13 cellular contexts compared by ENCODE assay signal in the genomic region with DNA sequence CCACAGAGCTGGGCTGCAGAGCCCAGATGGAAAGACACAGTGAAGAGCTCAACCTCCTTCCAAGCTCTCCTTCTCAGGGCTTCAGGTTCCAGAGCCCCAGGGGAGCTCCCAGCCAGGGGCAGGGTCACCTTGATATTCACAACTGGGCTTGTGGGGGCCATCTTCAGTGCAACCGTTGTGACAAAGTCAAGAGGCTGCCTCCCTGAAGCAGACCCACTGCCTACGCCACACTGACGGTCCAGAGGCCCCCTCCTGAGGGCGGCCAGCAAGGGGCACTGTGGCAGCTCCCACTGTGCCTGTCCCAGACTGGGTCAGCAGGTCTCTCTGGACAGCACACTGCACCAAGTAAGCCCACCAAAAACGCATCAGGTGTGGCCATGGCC.
"Had no signal": no experiment of that assay in that cellular context is flagged by ENCODE, and none has a peak within 500 bp of the region (broad histone marks: within the 10 kb centered on the region; RNA-seq: fewer than 3 reads in every experiment).

No MANE protein-coding gene starts in this region.

- H3K9me3 ChIP-seq: tibial artery, vagina had no signal

- H3K27me3 ChIP-seq: brain microvascular endothelial cell, tibial artery, vagina had no signal

- DNase-seq: activated CD4-positive, alpha-beta memory T cell treated with anti-CD3 and anti-CD28 coated beads, Interleukin-2, amount 10 ng/mL, durations not matched to agents 7 days and 5 days; activated CD4-positive, alpha-beta T cell treated with anti-CD3 and anti-CD28 coated beads for 4 hours; activated naive CD8-positive, alpha-beta T cell treated with anti-CD3 and anti-CD28 coated beads for 36 hours; activated T-cell treated with anti-CD3 and anti-CD28 coated beads, Interleukin-2, amount 50 U/mL, for 48 hours; brain microvascular endothelial cell; effector CD8-positive, alpha-beta T cell; foreskin fibroblast; naive B cell; stimulated activated CD4-positive, alpha-beta T cell treated with anti-CD3 and anti-CD28 coated beads, Interleukin-4, amount 100 ng/mL, for 24 hours; stimulated activated naive CD4-positive, alpha-beta T cell had no signal

- H3K4me3 ChIP-seq: skin epidermis, tibial artery, vagina had no signal

- H3K27ac ChIP-seq: brain microvascular endothelial cell, skin epidermis, tibial artery, vagina had no signal

- H3K4me1 ChIP-seq: tibial artery, vagina had no signal
